ENCODE assay signal across 8 cellular contexts in the genomic region with DNA sequence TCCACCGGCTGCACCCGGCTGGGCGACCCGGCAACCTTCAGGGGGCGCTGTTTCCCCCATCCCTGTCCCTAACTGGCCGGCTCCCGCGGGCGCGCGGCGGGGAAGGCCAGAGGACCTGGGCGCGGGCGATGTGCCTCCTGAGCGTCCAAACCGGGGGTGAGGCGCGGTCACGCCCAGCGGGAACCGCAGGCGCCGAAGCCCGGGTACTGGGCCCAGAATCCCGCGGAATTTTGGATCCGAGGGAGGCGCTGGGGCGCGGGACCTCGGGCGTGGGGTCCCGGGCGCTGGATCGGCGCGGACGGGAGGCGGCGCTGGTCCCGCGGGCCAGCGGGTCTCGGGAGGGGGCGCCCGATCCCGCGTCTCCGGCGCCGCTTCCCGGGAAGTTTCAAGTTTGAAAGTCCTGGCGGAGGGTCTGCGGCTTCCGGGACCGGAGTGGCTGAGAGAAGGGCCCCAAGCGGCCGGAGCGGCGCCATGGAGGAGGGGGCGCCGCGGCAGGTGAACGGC. TPM values are rescaled to one million over a fixed set of nuclear protein-coding genes. Genes with fewer than 3 reads are reported as not detected.
A peak's percentile ranks its signal among the peaks of the same experiment; 100 is the strongest.
DNase-seq lines count a peak whose midpoint lies in the region; ATAC-seq and TF ChIP-seq lines count a peak whose summit lies in the region.

A gene (plus strand): TSS at position 59 of the 504 bp plus-strand sequence. CDS start 413 bp downstream, at position 472.

- TF ChIP-seq CTCF in 22Rv1 (IDR thresholded peaks at IDR 0.05) (peak; percentile 98), colonic mucosa (IDR thresholded peaks at IDR 0.05) (peak; percentile 84), left lung (IDR thresholded peaks at IDR 0.05) (peak; percentile 93 to 94)

- peak within 1 kb of the TSS; percentile 73 for H3K4me3 Mint-ChIP-seq in activated CD4-positive, alpha-beta T cell treated with anti-CD3 and anti-CD28 coated beads for 36 hours

- no peaks in the 10 kb centered on the region for H3K4me1 ChIP-seq in colonic mucosa
- H3K4me1 ChIP-seq in left lung = peaks cover 0 to 28% of the 10 kb centered on the region in 2 donors

- no peaks in the 10 kb centered on the region for H3K36me3 ChIP-seq in colonic mucosa
- peaks cover 0 to 17% of the 10 kb centered on the region in 2 donors for H3K36me3 ChIP-seq in left lung

- DNase-seq in NCI-H2227 treated with DMSO at 0.1 percent for 48 hours (lab: John Stamatoyannopoulos, UW) (peak; percentile 57), colonic mucosa (peak; percentile 93), left lung (peak; percentile 87 to 97)
- DNase-seq in activated CD4-positive, alpha-beta T cell treated with anti-CD3 and anti-CD28 coated beads for 36 hours = peak; percentile 95
- DNase-seq in stimulated activated CD4-positive, alpha-beta T cell treated with anti-CD3 and anti-CD28 coated beads, Interleukin-4, amount 100 ng/mL, for 1 hour = peak; percentile 90

- no peaks in the 10 kb centered on the region for H3K27me3 Mint-ChIP-seq in activated CD4-positive, alpha-beta T cell treated with anti-CD3 and anti-CD28 coated beads for 36 hours

- peak within 1 kb of the TSS; percentile 80 for H3K4me3 ChIP-seq in colonic mucosa
- H3K4me3 ChIP-seq in left lung = peak within 1 kb of the TSS; percentile 80 to 84

- H3K9me3 Mint-ChIP-seq in activated CD4-positive, alpha-beta T cell treated with anti-CD3 and anti-CD28 coated beads for 36 hours (ENCODE audit: low read depth) = no peaks in the 10 kb centered on the region

- peak within 1 kb of the TSS; percentile 63 to 78 for H3K9ac ChIP-seq in colonic mucosa (ENCODE audit: low read depth in 2 of 2, low read length in 2 of 2)

- peak; percentile 55 for ATAC-seq in HG02970 (IDR thresholded peaks at IDR 0.05; ENCODE audit: low FRiP score, unreplicated experiment)
- ATAC-seq in activated CD4-positive, alpha-beta T cell treated with anti-CD3 and anti-CD28 coated beads for 36 hours = peak; percentile 85
- ATAC-seq in left lung = peak; percentile 95

- POLR2A ChIA-PET in activated CD4-positive, alpha-beta T cell treated with anti-CD3 and anti-CD28 coated beads for 36 hours (lab: Charles Lee) = interaction anchor here (0.6 kb wide), 2 partner anchors 22 to 90 kb away, joined by 3 read pairs; a partner anchor contains a TSS

- H3K4me1 Mint-ChIP-seq in activated CD4-positive, alpha-beta T cell treated with anti-CD3 and anti-CD28 coated beads for 36 hours = peaks cover 10% of the 10 kb centered on the region

- peaks cover 3% of the 10 kb centered on the region for H3K36me3 Mint-ChIP-seq in activated CD4-positive, alpha-beta T cell treated with anti-CD3 and anti-CD28 coated beads for 36 hours (ENCODE audit: low read depth)

- peak; percentile 45 for TF ChIP-seq POLR2A in GM15510 (IDR thresholded peaks at IDR 0.05; ENCODE audit: borderline replicate concordance, extremely low read depth, insufficient read length)

- peak within 1 kb of the TSS; percentile 74 for H3K27ac ChIP-seq in 22Rv1
- no peak within 1 kb of the TSS for H3K27ac ChIP-seq in colonic mucosa
- H3K27ac ChIP-seq in left lung = peak within 1 kb of the TSS; percentile 76 to 83

- intact Hi-C loops in activated CD4-positive, alpha-beta T cell treated with anti-CD3 and anti-CD28 coated beads for 36 hours (cut with DNase I, micrococcal nuclease) = loop anchor here (1.0 to 5.0 kb wide), 9 partner anchors 13 to 226 kb away; a partner anchor contains a TSS
- intact Hi-C loops in colonic mucosa (cut with DNase I) = no loop called here
- intact Hi-C loops in left lung (cut with DNase I) = no loop called here

- H3K27ac Mint-ChIP-seq in activated CD4-positive, alpha-beta T cell treated with anti-CD3 and anti-CD28 coated beads for 36 hours = peak within 1 kb of the TSS; percentile 74

- CTCF ChIA-PET in activated CD4-positive, alpha-beta T cell treated with anti-CD3 and anti-CD28 coated beads for 36 hours (lab: Charles Lee) = interaction anchor here (0.6 to 1.4 kb wide), 21 partner anchors 8 to 1581 kb away, joined by 3 to 24 read pairs (median 3); a partner anchor contains a TSS

- H3K27me3 ChIP-seq in colonic mucosa = no peaks in the 10 kb centered on the region
- no peaks in the 10 kb centered on the region for H3K27me3 ChIP-seq in left lung

- H3K9me3 ChIP-seq in colonic mucosa (no peaks in the 10 kb centered on the region), left lung (no peaks in the 10 kb centered on the region)

RNA-seq across cellular contexts. Expression of the gene that starts here (rescaled TPM):
- 10 to 100 TPM; 14.6 to 14.9 TPM for total RNA-seq in activated CD4-positive, alpha-beta T cell treated with anti-CD3 and anti-CD28 coated beads for 36 hours
- total RNA-seq in colonic mucosa = 1 to 10 TPM; 2.8 to 7.5 TPM
- total RNA-seq in left lung = 10 to 100 TPM; 11.8 to 15.9 TPM

Comparison
In these comparisons a context has a peak if more than half of its experiments do, and no peak if none do; other contexts are left out.
1. intact Hi-C loops: an anchor here in activated CD4-positive, alpha-beta T cell treated with anti-CD3 and anti-CD28 coated beads for 36 hours (1.0 to 5.0 kb wide); none called in colonic mucosa and left lung.